In the genomic region with DNA sequence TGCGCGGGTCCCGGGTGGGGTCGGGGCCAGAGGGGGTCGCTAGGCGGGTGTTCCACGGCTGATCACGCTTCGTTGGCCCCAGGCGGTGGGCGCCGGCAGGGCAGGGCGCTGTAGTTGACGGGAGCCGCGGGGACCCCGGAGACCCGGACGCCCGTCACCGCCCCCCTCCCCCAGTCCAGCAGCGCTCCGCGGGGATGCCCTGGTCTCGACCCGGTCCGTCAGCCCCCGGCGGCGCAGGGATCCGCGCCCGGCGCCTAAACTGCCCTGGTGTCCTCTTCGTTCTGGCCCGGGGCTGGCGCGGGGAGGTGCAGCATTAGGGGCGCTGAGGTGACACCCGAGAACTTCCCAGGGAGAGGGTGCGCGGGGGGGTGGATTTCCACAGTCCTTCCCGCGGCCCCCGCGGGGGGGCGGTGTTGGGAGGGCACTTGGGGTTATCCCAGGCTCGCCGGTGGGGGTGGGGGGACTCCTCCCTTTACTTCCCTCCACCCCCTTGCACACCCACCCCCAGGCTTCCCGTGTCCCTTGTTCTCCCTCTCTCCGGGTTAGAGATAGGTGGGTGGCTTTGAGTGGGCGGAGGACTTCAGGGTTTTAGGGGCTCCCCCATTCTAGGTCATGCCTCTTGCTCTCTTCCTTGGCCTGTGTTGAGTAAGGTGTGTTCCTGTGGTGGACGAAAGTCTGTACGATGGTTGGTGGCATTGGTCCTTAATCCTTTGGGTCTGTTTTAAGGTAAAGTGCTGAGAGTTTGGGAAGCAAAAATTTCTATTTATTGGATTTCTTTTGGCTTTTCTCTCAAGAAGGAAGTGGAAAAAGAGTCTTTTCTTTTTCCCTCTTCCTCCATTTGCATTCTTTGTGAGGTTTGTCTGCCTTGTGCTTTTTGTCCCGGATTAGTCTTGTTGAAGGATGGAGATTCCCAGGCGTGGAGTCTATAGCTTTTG, we compare ENCODE assay signal across 1 cellular context.
TF ChIP-seq lines count a peak whose summit lies in the region.

No MANE protein-coding gene starts in this region.

TF ChIP-seq in GM12878, 131 proteins besides CTCF, POLR2A, EP300 and RAD21 (continued from another document and continues in another):
- TF ChIP-seq, protein P1, sequence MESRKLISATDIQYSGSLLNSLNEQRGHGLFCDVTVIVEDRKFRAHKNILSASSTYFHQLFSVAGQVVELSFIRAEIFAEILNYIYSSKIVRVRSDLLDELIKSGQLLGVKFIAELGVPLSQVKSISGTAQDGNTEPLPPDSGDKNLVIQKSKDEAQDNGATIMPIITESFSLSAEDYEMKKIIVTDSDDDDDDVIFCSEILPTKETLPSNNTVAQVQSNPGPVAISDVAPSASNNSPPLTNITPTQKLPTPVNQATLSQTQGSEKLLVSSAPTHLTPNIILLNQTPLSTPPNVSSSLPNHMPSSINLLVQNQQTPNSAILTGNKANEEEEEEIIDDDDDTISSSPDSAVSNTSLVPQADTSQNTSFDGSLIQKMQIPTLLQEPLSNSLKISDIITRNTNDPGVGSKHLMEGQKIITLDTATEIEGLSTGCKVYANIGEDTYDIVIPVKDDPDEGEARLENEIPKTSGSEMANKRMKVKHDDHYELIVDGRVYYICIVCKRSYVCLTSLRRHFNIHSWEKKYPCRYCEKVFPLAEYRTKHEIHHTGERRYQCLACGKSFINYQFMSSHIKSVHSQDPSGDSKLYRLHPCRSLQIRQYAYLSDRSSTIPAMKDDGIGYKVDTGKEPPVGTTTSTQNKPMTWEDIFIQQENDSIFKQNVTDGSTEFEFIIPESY (IDR thresholded peaks at IDR 0.05) = no peak
- TF ChIP-seq ZNF207 (IDR thresholded peaks at IDR 0.05; ENCODE audit: borderline replicate concordance) (no peak), MTA3 (IDR thresholded peaks at IDR 0.05; ENCODE audit: borderline replicate concordance, low read length) (peak; percentile 48; the same call in 1 of the 2 replicates), MYB (IDR thresholded peaks at IDR 0.05; ENCODE audit: borderline replicate concordance, low read depth, low read length) (no peak), MEF2A (IDR thresholded peaks at IDR 0.05; ENCODE audit: insufficient read depth, low read depth, low read length) (0 out of 2 replicates have a peak, but pooled peaks have one; percentile 19), TAF1 (IDR thresholded peaks at IDR 0.05; ENCODE audit: borderline replicate concordance, low read depth, low read length) (0 out of 2 replicates have a peak, but pooled peaks have one; percentile 10), MTA2 (IDR thresholded peaks at IDR 0.05; ENCODE audit: low read depth) (peak; percentile 45; the same call in 1 of the 2 replicates), PAX5 (IDR thresholded peaks at IDR 0.05; ENCODE audit: borderline replicate concordance, low read depth, low read length) (peak; percentile 88), SMC3 (IDR thresholded peaks at IDR 0.05; ENCODE audit: borderline replicate concordance, low read length) (peak; percentile 18; the same call in 1 of the 2 replicates), MEF2B (IDR thresholded peaks at IDR 0.05; ENCODE audit: partially characterized antibody, poor library complexity, severe bottlenecking) (peak; percentile 47), TARDBP (IDR thresholded peaks at IDR 0.05; ENCODE audit: borderline replicate concordance) (no peak), HDAC2 (IDR thresholded peaks at IDR 0.05) (no peak), SRF (IDR thresholded peaks at IDR 0.05; ENCODE audit: low read depth in 2 of 2, low read length in 2 of 2) (no peak), TCF3 (IDR thresholded peaks at IDR 0.05; ENCODE audit: borderline replicate concordance, insufficient read depth, low read depth, low read length) (no peak), GABPA (IDR thresholded peaks at IDR 0.05; ENCODE audit: low read depth) (no peak), HCFC1 (IDR thresholded peaks at IDR 0.05; ENCODE audit: low read length) (no peak), FOXM1 (IDR thresholded peaks at IDR 0.05; ENCODE audit: low read depth, low read length) (no peak; the same call in 1 of the 2 replicates), SMARCA5 (IDR thresholded peaks at IDR 0.05) (no peak), RFX5 (IDR thresholded peaks at IDR 0.05; ENCODE audit: low read depth, low read length) (no peak), CEBPB (IDR thresholded peaks at IDR 0.05; ENCODE audit: borderline replicate concordance in 1 of 2, low read depth in 2 of 2, low read length in 2 of 2) (no peak), ZNF274 (IDR thresholded peaks at IDR 0.05; ENCODE audit: insufficient read depth, insufficient read length) (no peak), RAD51 (IDR thresholded peaks at IDR 0.05) (peak; percentile 26; the same call in 1 of the 2 replicates), NR2C1 (IDR thresholded peaks at IDR 0.05) (no peak), SP1 (IDR thresholded peaks at IDR 0.05; ENCODE audit: low read depth, low read length) (no peak), RUNX3 (IDR thresholded peaks at IDR 0.05; ENCODE audit: low read length) (peak; percentile 66), SREBF1 (IDR thresholded peaks at IDR 0.05; ENCODE audit: low read length) (no peak), POLR2AphosphoS5 (IDR thresholded peaks at IDR 0.05; ENCODE audit: low read length) (peak; percentile 68; the same call in 1 of the 2 replicates), SMAD1 (IDR thresholded peaks at IDR 0.05; ENCODE audit: low read depth, partially characterized antibody) (no peak), NFIC (IDR thresholded peaks at IDR 0.05; ENCODE audit: low read depth, low read length) (peak; percentile 57; the same call in 1 of the 2 replicates), JUNB (IDR thresholded peaks at IDR 0.05) (no peak), RBBP5 (conservative IDR thresholded peaks at IDR 0.05) (no peak), EED (IDR thresholded peaks at IDR 0.05; ENCODE audit: low read depth) (peak; percentile 84), CBX5 (IDR thresholded peaks at IDR 0.05; ENCODE audit: low read depth) (no peak)
- TF ChIP-seq, protein P2, sequence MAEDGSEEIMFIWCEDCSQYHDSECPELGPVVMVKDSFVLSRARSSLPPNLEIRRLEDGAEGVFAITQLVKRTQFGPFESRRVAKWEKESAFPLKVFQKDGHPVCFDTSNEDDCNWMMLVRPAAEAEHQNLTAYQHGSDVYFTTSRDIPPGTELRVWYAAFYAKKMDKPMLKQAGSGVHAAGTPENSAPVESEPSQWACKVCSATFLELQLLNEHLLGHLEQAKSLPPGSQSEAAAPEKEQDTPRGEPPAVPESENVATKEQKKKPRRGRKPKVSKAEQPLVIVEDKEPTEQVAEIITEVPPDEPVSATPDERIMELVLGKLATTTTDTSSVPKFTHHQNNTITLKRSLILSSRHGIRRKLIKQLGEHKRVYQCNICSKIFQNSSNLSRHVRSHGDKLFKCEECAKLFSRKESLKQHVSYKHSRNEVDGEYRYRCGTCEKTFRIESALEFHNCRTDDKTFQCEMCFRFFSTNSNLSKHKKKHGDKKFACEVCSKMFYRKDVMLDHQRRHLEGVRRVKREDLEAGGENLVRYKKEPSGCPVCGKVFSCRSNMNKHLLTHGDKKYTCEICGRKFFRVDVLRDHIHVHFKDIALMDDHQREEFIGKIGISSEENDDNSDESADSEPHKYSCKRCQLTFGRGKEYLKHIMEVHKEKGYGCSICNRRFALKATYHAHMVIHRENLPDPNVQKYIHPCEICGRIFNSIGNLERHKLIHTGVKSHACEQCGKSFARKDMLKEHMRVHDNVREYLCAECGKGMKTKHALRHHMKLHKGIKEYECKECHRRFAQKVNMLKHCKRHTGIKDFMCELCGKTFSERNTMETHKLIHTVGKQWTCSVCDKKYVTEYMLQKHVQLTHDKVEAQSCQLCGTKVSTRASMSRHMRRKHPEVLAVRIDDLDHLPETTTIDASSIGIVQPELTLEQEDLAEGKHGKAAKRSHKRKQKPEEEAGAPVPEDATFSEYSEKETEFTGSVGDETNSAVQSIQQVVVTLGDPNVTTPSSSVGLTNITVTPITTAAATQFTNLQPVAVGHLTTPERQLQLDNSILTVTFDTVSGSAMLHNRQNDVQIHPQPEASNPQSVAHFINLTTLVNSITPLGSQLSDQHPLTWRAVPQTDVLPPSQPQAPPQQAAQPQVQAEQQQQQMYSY (CRISPR knock-in tag; IDR thresholded peaks at IDR 0.05) = no peak
- TF ChIP-seq, protein P3, sequence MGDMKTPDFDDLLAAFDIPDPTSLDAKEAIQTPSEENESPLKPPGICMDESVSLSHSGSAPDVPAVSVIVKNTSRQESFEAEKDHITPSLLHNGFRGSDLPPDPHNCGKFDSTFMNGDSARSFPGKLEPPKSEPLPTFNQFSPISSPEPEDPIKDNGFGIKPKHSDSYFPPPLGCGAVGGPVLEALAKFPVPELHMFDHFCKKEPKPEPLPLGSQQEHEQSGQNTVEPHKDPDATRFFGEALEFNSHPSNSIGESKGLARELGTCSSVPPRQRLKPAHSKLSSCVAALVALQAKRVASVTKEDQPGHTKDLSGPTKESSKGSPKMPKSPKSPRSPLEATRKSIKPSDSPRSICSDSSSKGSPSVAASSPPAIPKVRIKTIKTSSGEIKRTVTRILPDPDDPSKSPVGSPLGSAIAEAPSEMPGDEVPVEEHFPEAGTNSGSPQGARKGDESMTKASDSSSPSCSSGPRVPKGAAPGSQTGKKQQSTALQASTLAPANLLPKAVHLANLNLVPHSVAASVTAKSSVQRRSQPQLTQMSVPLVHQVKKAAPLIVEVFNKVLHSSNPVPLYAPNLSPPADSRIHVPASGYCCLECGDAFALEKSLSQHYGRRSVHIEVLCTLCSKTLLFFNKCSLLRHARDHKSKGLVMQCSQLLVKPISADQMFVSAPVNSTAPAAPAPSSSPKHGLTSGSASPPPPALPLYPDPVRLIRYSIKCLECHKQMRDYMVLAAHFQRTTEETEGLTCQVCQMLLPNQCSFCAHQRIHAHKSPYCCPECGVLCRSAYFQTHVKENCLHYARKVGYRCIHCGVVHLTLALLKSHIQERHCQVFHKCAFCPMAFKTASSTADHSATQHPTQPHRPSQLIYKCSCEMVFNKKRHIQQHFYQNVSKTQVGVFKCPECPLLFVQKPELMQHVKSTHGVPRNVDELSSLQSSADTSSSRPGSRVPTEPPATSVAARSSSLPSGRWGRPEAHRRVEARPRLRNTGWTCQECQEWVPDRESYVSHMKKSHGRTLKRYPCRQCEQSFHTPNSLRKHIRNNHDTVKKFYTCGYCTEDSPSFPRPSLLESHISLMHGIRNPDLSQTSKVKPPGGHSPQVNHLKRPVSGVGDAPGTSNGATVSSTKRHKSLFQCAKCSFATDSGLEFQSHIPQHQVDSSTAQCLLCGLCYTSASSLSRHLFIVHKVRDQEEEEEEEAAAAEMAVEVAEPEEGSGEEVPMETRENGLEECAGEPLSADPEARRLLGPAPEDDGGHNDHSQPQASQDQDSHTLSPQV (IDR thresholded peaks at IDR 0.05) = no peak
- TF ChIP-seq, protein P4, sequence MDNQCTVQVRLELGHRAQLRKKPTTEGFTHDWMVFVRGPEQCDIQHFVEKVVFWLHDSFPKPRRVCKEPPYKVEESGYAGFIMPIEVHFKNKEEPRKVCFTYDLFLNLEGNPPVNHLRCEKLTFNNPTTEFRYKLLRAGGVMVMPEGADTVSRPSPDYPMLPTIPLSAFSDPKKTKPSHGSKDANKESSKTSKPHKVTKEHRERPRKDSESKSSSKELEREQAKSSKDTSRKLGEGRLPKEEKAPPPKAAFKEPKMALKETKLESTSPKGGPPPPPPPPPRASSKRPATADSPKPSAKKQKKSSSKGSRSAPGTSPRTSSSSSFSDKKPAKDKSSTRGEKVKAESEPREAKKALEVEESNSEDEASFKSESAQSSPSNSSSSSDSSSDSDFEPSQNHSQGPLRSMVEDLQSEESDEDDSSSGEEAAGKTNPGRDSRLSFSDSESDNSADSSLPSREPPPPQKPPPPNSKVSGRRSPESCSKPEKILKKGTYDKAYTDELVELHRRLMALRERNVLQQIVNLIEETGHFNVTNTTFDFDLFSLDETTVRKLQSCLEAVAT (IDR thresholded peaks at IDR 0.05) = 0 out of 2 replicates have a peak, but pooled peaks have one; percentile 34
- TF ChIP-seq, protein P5, sequence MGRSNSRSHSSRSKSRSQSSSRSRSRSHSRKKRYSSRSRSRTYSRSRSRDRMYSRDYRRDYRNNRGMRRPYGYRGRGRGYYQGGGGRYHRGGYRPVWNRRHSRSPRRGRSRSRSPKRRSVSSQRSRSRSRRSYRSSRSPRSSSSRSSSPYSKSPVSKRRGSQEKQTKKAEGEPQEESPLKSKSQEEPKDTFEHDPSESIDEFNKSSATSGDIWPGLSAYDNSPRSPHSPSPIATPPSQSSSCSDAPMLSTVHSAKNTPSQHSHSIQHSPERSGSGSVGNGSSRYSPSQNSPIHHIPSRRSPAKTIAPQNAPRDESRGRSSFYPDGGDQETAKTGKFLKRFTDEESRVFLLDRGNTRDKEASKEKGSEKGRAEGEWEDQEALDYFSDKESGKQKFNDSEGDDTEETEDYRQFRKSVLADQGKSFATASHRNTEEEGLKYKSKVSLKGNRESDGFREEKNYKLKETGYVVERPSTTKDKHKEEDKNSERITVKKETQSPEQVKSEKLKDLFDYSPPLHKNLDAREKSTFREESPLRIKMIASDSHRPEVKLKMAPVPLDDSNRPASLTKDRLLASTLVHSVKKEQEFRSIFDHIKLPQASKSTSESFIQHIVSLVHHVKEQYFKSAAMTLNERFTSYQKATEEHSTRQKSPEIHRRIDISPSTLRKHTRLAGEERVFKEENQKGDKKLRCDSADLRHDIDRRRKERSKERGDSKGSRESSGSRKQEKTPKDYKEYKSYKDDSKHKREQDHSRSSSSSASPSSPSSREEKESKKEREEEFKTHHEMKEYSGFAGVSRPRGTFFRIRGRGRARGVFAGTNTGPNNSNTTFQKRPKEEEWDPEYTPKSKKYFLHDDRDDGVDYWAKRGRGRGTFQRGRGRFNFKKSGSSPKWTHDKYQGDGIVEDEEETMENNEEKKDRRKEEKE (IDR thresholded peaks at IDR 0.05) = no peak
- TF ChIP-seq, protein P6, sequence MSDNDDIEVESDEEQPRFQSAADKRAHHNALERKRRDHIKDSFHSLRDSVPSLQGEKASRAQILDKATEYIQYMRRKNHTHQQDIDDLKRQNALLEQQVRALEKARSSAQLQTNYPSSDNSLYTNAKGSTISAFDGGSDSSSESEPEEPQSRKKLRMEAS (IDR thresholded peaks at IDR 0.05; ENCODE audit: low read depth, low read length) = no peak
- TF ChIP-seq, protein P7, sequence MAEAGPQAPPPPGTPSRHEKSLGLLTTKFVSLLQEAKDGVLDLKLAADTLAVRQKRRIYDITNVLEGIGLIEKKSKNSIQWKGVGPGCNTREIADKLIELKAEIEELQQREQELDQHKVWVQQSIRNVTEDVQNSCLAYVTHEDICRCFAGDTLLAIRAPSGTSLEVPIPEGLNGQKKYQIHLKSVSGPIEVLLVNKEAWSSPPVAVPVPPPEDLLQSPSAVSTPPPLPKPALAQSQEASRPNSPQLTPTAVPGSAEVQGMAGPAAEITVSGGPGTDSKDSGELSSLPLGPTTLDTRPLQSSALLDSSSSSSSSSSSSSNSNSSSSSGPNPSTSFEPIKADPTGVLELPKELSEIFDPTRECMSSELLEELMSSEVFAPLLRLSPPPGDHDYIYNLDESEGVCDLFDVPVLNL (IDR thresholded peaks at IDR 0.05; ENCODE audit: low read depth, low read length) = no peak
- TF ChIP-seq, protein P8, sequence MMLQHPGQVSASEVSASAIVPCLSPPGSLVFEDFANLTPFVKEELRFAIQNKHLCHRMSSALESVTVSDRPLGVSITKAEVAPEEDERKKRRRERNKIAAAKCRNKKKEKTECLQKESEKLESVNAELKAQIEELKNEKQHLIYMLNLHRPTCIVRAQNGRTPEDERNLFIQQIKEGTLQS (IDR thresholded peaks at IDR 0.05; ENCODE audit: borderline replicate concordance, extremely low read depth, low read depth, low read length) = no peak
